9 cellular contexts compared by ENCODE assay signal in genomic region chr19:28705008-28705407, GRCh38.
DNase-seq lines count a peak whose midpoint lies in the region; ATAC-seq and TF ChIP-seq lines count a peak whose summit lies in the region.
"Had no signal": no experiment of that assay in that cellular context is flagged by ENCODE, and none has a peak within 500 bp of the region (broad histone marks: within the 10 kb centered on the region; RNA-seq: fewer than 3 reads in every experiment).

No MANE protein-coding gene starts in this region.

- H3K27me3 ChIP-seq in kidney epithelial cell (ENCODE audit: control insufficient read depth, insufficient read depth, low read length), result no peaks in the 10 kb centered on the region

- ATAC-seq in HG02870 (IDR thresholded peaks at IDR 0.05; ENCODE audit: unreplicated experiment), result no peak
- ATAC-seq in HG03039 (IDR thresholded peaks at IDR 0.05; ENCODE audit: unreplicated experiment), result no peak

- TF ChIP-seq CTCF in AG09309 (IDR thresholded peaks at IDR 0.05; ENCODE audit: control insufficient read depth, insufficient read depth, low read depth, low read length, missing control alignments) (peak; percentile 68), kidney epithelial cell (IDR thresholded peaks at IDR 0.05; ENCODE audit: insufficient read depth, low read length, poor library complexity, severe bottlenecking) (peak; percentile 70)

- H3K36me3 ChIP-seq in kidney epithelial cell (ENCODE audit: control insufficient read depth, insufficient read depth, low read length), result no peaks in the 10 kb centered on the region

- no peak overlapping the region for H3K4me3 ChIP-seq in AG09309 (ENCODE audit: control insufficient read depth, low read depth, low read length)
- H3K4me3 ChIP-seq in kidney epithelial cell (ENCODE audit: low read depth, low read length), result no peak overlapping the region

- DNase-seq in AG09309 (ENCODE audit: low read depth) (peak; percentile 68), HT1080 (ENCODE audit: low read depth) (peak; percentile 91), amniotic epithelial cell (ENCODE audit: low read depth) (peak; percentile 81), kidney epithelial cell (ENCODE audit: low read depth) (peak; percentile 69), NCI-H2107 treated with DMSO at 0.1 percent for 48 hours (lab: John Stamatoyannopoulos, UW; ENCODE audit: unreplicated experiment) (no peak), putamen (ENCODE audit: low spot score) (no peak)
- DNase-seq: NCI-H1092 treated with DMSO at 0.1 percent for 48 hours had no signal

Comparison
In these comparisons a context has a peak if more than half of its experiments do, and no peak if none do; other contexts are left out.
1. DNase-seq: peak in AG09309 (single experiment), HT1080 (single experiment), amniotic epithelial cell (single experiment) and kidney epithelial cell (single experiment); none in NCI-H2107 treated with DMSO at 0.1 percent for 48 hours (single experiment) and putamen (single experiment).